Comparison of ENCODE assay signal across 20 cellular contexts in the genomic region with DNA sequence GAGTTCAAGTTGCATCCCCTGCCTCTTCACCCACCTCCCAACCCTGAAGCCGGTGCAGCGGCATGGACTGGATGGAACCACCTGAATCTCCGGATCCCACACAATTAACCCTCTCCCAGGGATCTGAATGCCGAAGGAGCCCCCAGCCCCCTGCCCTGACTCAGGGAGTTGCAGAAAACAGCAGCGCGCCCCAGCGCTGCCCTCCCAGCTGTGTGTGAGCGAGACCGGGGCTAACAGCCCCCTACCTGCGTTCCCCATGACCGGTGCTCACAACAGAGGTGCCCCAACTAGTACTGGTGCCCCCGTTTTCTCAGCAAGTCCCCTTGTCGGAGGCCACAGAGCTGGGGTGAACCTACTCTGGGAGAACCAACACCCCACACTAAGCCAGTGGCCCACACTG.
"Had no signal": no experiment of that assay in that cellular context is flagged by ENCODE, and none has a peak within 500 bp of the region (broad histone marks: within the 10 kb centered on the region; RNA-seq: fewer than 3 reads in every experiment).

No MANE protein-coding gene starts in this region.

- H3K27me3 ChIP-seq: neutrophil, right lobe of liver had no signal

- DNase-seq: cortex of kidney; effector memory CD8-positive, alpha-beta T cell; erythroblast; esophagus squamous epithelium; foreskin melanocyte; hypothalamus; immature natural killer cell; islet precursor cell; left cardiac atrium; left lung; mesenchymal stem cell; midbrain; naive thymus-derived CD4-positive, alpha-beta T cell; right lobe of liver; small intestine; stimulated activated CD4-positive, alpha-beta T cell treated with anti-CD3 and anti-CD28 coated beads, Interleukin-15, amount 100 ng/mL, for 24 hours; stimulated activated CD4-positive, alpha-beta T cell treated with anti-CD3 and anti-CD28 coated beads, Interleukin-2, amount 100 ng/mL, for 48 hours; stimulated activated naive B cell treated with anti-CD40 and anti-IgM and Interleukin-4, amounts not matched to agents 10 μg/mL and 1 μg/mL and 100 μg/mL, for 72 hours had no signal

- H3K27ac ChIP-seq: esophagus squamous epithelium, left lung, neutrophil, parathyroid adenoma, right lobe of liver had no signal

- H3K9me3 ChIP-seq: esophagus squamous epithelium, left lung, neutrophil, right lobe of liver had no signal

- H3K9ac ChIP-seq: parathyroid adenoma had no signal

- H2AFZ ChIP-seq: parathyroid adenoma had no signal

- H3K4me3 ChIP-seq: esophagus squamous epithelium, left lung, right lobe of liver had no signal

- H3K79me2 ChIP-seq: parathyroid adenoma had no signal

- H3K36me3 ChIP-seq: esophagus squamous epithelium, left lung, neutrophil, right lobe of liver had no signal

- H3K4me1 ChIP-seq: esophagus squamous epithelium, left lung, parathyroid adenoma, right lobe of liver had no signal

- ATAC-seq: effector memory CD8-positive, alpha-beta T cell; left cardiac atrium; left lung; naive thymus-derived CD4-positive, alpha-beta T cell; right lobe of liver; stimulated activated naive B cell treated with anti-CD40 and anti-IgM and Interleukin-4, amounts not matched to agents 10 μg/mL and 1 μg/mL and 100 μg/mL, for 72 hours had no signal
